16 cellular contexts compared by ENCODE assay signal in the genomic region with DNA sequence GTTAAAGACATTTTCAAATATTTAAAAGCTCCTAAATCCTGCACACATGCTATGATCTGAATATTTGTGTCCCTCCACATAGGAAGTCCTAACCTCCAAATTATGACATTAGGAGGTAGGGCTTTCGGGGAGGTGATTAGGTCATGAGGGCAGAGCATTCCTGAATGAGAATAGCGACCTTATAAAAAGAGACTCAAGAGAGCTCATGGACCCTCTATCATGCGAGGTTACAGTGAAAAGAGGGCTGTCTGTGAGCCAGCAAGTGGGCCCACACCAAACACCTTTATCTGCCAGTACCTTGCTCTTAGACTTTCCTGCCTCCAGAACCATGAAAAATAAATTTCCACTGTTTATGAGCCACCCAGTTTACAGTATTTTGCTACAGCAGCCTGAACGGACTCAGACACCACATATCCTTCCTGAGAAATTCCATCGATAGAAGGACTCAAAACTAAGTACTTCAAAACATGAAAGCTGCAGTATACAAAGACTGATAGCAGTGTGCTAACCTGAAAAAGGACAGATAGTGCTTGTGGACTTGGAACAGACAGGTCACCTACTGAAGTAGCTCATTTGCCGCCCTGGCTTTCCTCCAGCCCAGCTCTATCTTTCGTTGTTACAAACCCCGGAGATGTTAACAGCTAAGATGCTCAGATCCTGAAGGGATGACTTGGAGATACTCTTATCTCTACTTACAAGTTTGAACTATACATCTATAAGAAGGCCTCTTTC.
"Had no signal": no experiment of that assay in that cellular context is flagged by ENCODE, and none has a peak within 500 bp of the region (broad histone marks: within the 10 kb centered on the region; RNA-seq: fewer than 3 reads in every experiment).

No MANE protein-coding gene starts in this region.

- H3K9me3 Mint-ChIP-seq: natural killer cell treated with Interleukin-12 subunit alpha and Interleukin-12 subunit beta and Interleukin-15 and Interleukin-18, amount 100 ng/mL, for 72 hours had no signal

- H3K27ac ChIP-seq: brain microvascular endothelial cell, skin epidermis, tibial artery, uterus had no signal

- H3K27me3 Mint-ChIP-seq: natural killer cell treated with Interleukin-12 subunit alpha and Interleukin-12 subunit beta and Interleukin-15 and Interleukin-18, amount 100 ng/mL, for 72 hours had no signal

- H3K9me3 ChIP-seq: tibial artery, uterus had no signal

- H3K36me3 ChIP-seq: brain microvascular endothelial cell, tibial artery, uterus had no signal

- H3K4me3 ChIP-seq: skin epidermis, tibial artery, uterus had no signal

- H3K27ac Mint-ChIP-seq: activated T-helper 1 cell treated with anti-CD3 and anti-CD28 coated beads, Interleukin-12 subunit alpha, Interleukin-12 subunit beta, Interleukin-2, Interleukin-4 antibody, amounts not matched to agents 30 ng/mL and 10 ng/mL and 1 ng/mL, durations not matched to agents 14 hours and 24 hours and 36 hours; natural killer cell treated with Interleukin-12 subunit alpha and Interleukin-12 subunit beta and Interleukin-15 and Interleukin-18, amount 100 ng/mL, for 72 hours had no signal

- H3K4me1 ChIP-seq: tibial artery, uterus had no signal

- ATAC-seq: esophagus mucosa; natural killer cell treated with Interleukin-12 subunit alpha and Interleukin-12 subunit beta and Interleukin-15 and Interleukin-18, amount 100 ng/mL, for 72 hours had no signal

- DNase-seq: activated CD4-positive, CD25-positive, alpha-beta regulatory T cell treated with anti-CD3 and anti-CD28 coated beads, Interleukin-2, amount 50 U/mL, for 72 hours; activated naive CD4-positive, alpha-beta T cell; anterior cingulate cortex; brain microvascular endothelial cell; hypothalamus; kidney glomerular epithelial cell; mesenchymal stem cell; stimulated activated CD4-positive, alpha-beta T cell treated with anti-CD3 and anti-CD28 coated beads, Interleukin-4, amount 100 ng/mL, for 24 hours; stimulated activated naive CD4-positive, alpha-beta T cell; T-helper 9 cell; tibial artery; uterus had no signal

- H3K4me3 Mint-ChIP-seq: activated T-helper 1 cell treated with anti-CD3 and anti-CD28 coated beads, Interleukin-12 subunit alpha, Interleukin-12 subunit beta, Interleukin-2, Interleukin-4 antibody, amounts not matched to agents 30 ng/mL and 10 ng/mL and 1 ng/mL, durations not matched to agents 14 hours and 24 hours and 36 hours; natural killer cell treated with Interleukin-12 subunit alpha and Interleukin-12 subunit beta and Interleukin-15 and Interleukin-18, amount 100 ng/mL, for 72 hours had no signal

- H3K27me3 ChIP-seq: brain microvascular endothelial cell, tibial artery, uterus had no signal
